ENCODE assay signal across 8 cellular contexts in the genomic region with DNA sequence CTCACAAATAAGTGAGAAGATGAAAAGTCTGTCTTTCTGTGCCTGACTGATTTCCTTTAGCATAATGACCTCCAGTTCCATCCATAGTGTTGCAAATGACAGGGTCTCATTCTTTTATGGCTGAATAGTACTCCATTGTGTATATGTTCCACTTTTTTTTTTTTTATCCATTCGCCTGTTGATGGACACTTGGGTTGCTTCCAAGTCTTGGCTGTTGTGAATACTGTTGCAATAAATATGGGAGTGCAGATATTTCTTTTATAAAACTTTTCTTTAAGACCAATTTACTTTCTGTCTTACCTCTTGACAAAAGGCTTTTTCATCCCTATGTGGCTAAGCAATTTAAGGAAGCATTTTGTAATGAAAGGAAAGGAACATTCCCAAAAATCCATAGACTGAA.
"Had no signal": no experiment of that assay in that cellular context is flagged by ENCODE, and none has a peak within 500 bp of the region (broad histone marks: within the 10 kb centered on the region; RNA-seq: fewer than 3 reads in every experiment).

No MANE protein-coding gene starts in this region.

- H3K4me2 ChIP-seq: KMS-11 had no signal

- H3K27ac ChIP-seq: HL-60, KMS-11 had no signal

- ATAC-seq: HepG2, K562 had no signal

- H3K4me3 ChIP-seq: K562 had no signal

- H3K9ac ChIP-seq: KMS-11 had no signal

- DNase-seq: IMR-90, Karpas-422, KBM-7, KG1 had no signal
